Comparison of ENCODE assay signal across 36 cellular contexts in genomic region chr10:91528768-91529167, GRCh38.
"Had no signal": no experiment of that assay in that cellular context is flagged by ENCODE, and none has a peak within 500 bp of the region (broad histone marks: within the 10 kb centered on the region; RNA-seq: fewer than 3 reads in every experiment).

No MANE protein-coding gene starts in this region.

- ATAC-seq: activated T-cell treated with anti-CD3 and anti-CD28 coated beads, Interleukin-2, amount 50 U/mL, for 72 hours; activated T-helper 17 cell treated with anti-CD3 and anti-CD28 coated beads, Interleukin-2, amount 50 U/mL, for 72 hours; PC-3; T-cell; T-helper 17 cell had no signal

- H3K9me3 ChIP-seq: MG63, Peyer's patch, SJSA1, SK-N-SH had no signal

- H3K4me1 ChIP-seq: Peyer's patch, SJSA1 had no signal

- H3K4me2 ChIP-seq: SK-N-SH had no signal

- H3K27ac ChIP-seq: cardiac muscle cell, Peyer's patch, SJSA1, VCaP had no signal

- H3K4me3 ChIP-seq: cardiac muscle cell, MG63, Peyer's patch, SJSA1 had no signal

- H3K27me3 ChIP-seq: cardiac muscle cell, MG63, Peyer's patch, SJSA1 had no signal

- H3K9ac ChIP-seq: SK-N-SH had no signal

- DNase-seq: activated B cell treated with CpG ODN at 0.5 μM for 24 hours; activated CD4-positive, alpha-beta memory T cell treated with anti-CD3 and anti-CD28 coated beads, Interleukin-2, amount 10 ng/mL, durations not matched to agents 7 days and 5 days; activated CD4-positive, alpha-beta T cell treated with anti-CD3 and anti-CD28 coated beads for 4 hours; activated CD4-positive, alpha-beta T cell treated with anti-CD3 and anti-CD28 coated beads, Interleukin-2, amount 50 U/mL, for 1 hour; activated CD4-positive, CD25-positive, alpha-beta regulatory T cell treated with anti-CD3 and anti-CD28 coated beads, Interleukin-2, amount 50 U/mL, for 72 hours; activated effector memory CD4-positive, alpha-beta T cell treated with anti-CD3 and anti-CD28 coated beads, Interleukin-2, amount 50 U/mL, for 16 hours; activated naive CD4-positive, alpha-beta T cell; activated naive CD4-positive, alpha-beta T cell treated with anti-CD3 and anti-CD28 coated beads, Interleukin-2, amount 50 U/mL, for 16 hours; activated naive CD8-positive, alpha-beta T cell treated with anti-CD3 and anti-CD28 coated beads for 36 hours; activated T-cell treated with anti-CD3 and anti-CD28 coated beads, Interleukin-2, amount 50 U/mL, for 1 hour; activated T-cell treated with anti-CD3 and anti-CD28 coated beads, Interleukin-2, amount 50 U/mL, for 72 hours; amniotic stem cell; aorta; Kasumi-1; KG1; MG63; NCI-H1048; NCI-H1105 treated with DMSO at 0.1 percent for 48 hours; NCI-H1436 treated with DMSO at 0.1 percent for 48 hours; NCI-H1694 treated with DMSO at 0.1 percent for 48 hours; NCI-H2029; NCI-H345; NCI-H524 treated with DMSO at 0.1 percent for 48 hours; NK-92 treated with Interleukin-12 subunit alpha and Interleukin-12 subunit beta, amount 100 ng/mL, for 24 hours; PC-3; Peyer's patch; RPMI8226; SHP77 treated with DMSO at 0.1 percent for 48 hours; SK-N-SH; T-cell; T-helper 17 cell; T-helper 9 cell had no signal

- H3K36me3 ChIP-seq: cardiac muscle cell, MG63, Peyer's patch, SJSA1 had no signal
